Comparison of ENCODE assay signal across 14 cellular contexts in the genomic region with DNA sequence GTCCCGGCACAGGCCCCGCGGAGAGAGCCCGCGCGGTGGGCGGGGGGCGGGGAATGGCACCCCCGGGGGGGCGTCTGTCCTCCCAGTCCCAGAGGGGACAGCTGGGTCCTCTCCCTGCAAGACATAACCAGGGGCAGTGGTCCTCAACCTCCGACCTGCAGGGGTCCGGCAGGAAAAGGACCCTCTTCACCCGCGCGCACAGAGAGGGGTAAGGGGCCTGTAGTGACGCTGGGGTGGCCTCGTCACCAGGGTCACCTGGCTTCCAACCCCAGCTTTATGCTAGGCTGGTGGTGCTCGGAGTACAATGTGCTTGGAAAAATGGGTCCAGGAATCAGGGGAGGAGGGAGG. TPM values are rescaled to one million over a fixed set of nuclear protein-coding genes. Genes with fewer than 3 reads are reported as not detected.
DNase-seq lines count a peak whose midpoint lies in the region; ATAC-seq, FAIRE-seq and TF ChIP-seq lines count a peak whose summit lies in the region.
"Had no signal": no experiment of that assay in that cellular context is flagged by ENCODE, and none has a peak within 500 bp of the region (broad histone marks: within the 10 kb centered on the region; RNA-seq: fewer than 3 reads in every experiment).

No MANE protein-coding gene starts in this region.

- H3K9me3 ChIP-seq in K562 (replicated peaks; ENCODE audit: control insufficient read depth, insufficient read depth, low read depth, low read length) = no peaks in the 10 kb centered on the region
- H3K9me3 ChIP-seq in stomach = no peaks in the 10 kb centered on the region
- no peaks in the 10 kb centered on the region for H3K9me3 ChIP-seq in MM.1S (replicated peaks; ENCODE audit: insufficient read depth, low read length)

- H3K9me2 ChIP-seq in GM23338 (ENCODE audit: insufficient read depth) (no peaks in the 10 kb centered on the region), MM.1S (replicated peaks; ENCODE audit: insufficient read depth, low read length) (no peaks in the 10 kb centered on the region)

- peak overlapping the region; percentile 45 for H3K4me3 Mint-ChIP-seq in GM23338
- H3K4me3 Mint-ChIP-seq: CD4-positive, alpha-beta memory T cell had no signal

- intact Hi-C loops in K562 (cut with micrococcal nuclease) = no loop called here
- intact Hi-C loops in stomach (cut with DNase I; ENCODE audit: low total_unique reads) = no loop called here

- H2AFZ ChIP-seq in GM23338 (peak overlapping the region; percentile 90), K562 (ENCODE audit: low read depth, low read length) (no peak overlapping the region), MM.1S (ENCODE audit: low read length) (no peak overlapping the region)

- in situ Hi-C loops in K562 (cut with MboI) = no loop called here

- CTCF ChIA-PET in K562 (lab: Yijun Ruan, JAX; ENCODE audit: low intra/inter-chr PET ratio) = no interaction called here

- no TSS peak for BruUV-seq in K562 (replicated peaks; lab: Mats Ljungman, UMichigan)

- H3K4me1 Mint-ChIP-seq in GM23338 = no peaks in the 10 kb centered on the region; the same call in 2 of the 3 replicates

- H3K27me3 ChIP-seq in GM23338 (ENCODE audit: insufficient read depth) (peaks cover 62% of the 10 kb centered on the region), K562 (ENCODE audit: control insufficient read depth in 2 of 2, insufficient read depth in 2 of 2, low read length in 2 of 2) (peaks cover 18 to 56% of the 10 kb centered on the region in 2 experiments), stomach (peaks cover 0 to 88% (median 44%) of the 10 kb centered on the region in 3 donors), MM.1S (replicated peaks; ENCODE audit: insufficient read depth, low read length) (peaks cover 16% of the 10 kb centered on the region)

- peaks cover 43% of the 10 kb centered on the region for H3K27me3 Mint-ChIP-seq in GM23338 (ENCODE audit: insufficient read depth, low read depth, poor library complexity)

- DNase-seq in GM23338 (ENCODE audit: low spot score) (no peak), K562 (ENCODE audit: extremely low read depth in 1 of 4, low spot score in 3 of 4) (no peak), stomach (no peak), MM.1S (no peak), H54 (ENCODE audit: insufficient read length, low spot score) (no peak)
- DNase-seq in activated CD8-positive, alpha-beta memory T cell treated with anti-CD3 and anti-CD28 coated beads, Interleukin-2, amount 50 U/mL, for 48 hours = no peak
- DNase-seq: CD4-positive, alpha-beta memory T cell; kidney; NCI-H1105 treated with DMSO at 0.1 percent for 48 hours; SIG-M5; stimulated activated CD4-positive, alpha-beta T cell treated with anti-CD3 and anti-CD28 coated beads, Interleukin-12 subunit alpha, Interleukin-12 subunit beta, amount 100 ng/mL, for 4 hours had no signal

- no peak overlapping the region for H3K27ac Mint-ChIP-seq in GM23338
- H3K27ac Mint-ChIP-seq: CD4-positive, alpha-beta memory T cell; naive thymus-derived CD4-positive, alpha-beta T cell had no signal

- H3K36me3 ChIP-seq in GM23338 (ENCODE audit: insufficient read depth) (no peaks in the 10 kb centered on the region), K562 (ENCODE audit: control insufficient read depth, insufficient read depth, low read length) (no peaks in the 10 kb centered on the region), stomach (no peaks in the 10 kb centered on the region), MM.1S (replicated peaks; ENCODE audit: insufficient read depth, low read length) (no peaks in the 10 kb centered on the region)

- ATAC-seq in GM23338 (peak; percentile 6; the same call in 2 of the 3 replicates), K562 (no peak), GM21447 (IDR thresholded peaks at IDR 0.05; ENCODE audit: unreplicated experiment) (no peak)
- ATAC-seq: naive thymus-derived CD4-positive, alpha-beta T cell had no signal

- no peaks in the 10 kb centered on the region for H3F3A ChIP-seq in GM23338 (replicated peaks; ENCODE audit: low read depth)
- no peaks in the 10 kb centered on the region for H3F3A ChIP-seq in MM.1S (ENCODE audit: insufficient read depth, low read length)

- WGBS in K562 (ENCODE audit: insufficient coverage, low coverage, missing lambda C conversion rate) = 11% methylated on average over 7 of the region's 18 CpGs
- WGBS in stomach, 5 donors = 9 to 54% (median 17%) methylated on average over 7 to 18 of the region's 18 CpGs

- H3K9me3 Mint-ChIP-seq in GM23338 = no peaks in the 10 kb centered on the region; the same call in 2 of the 3 replicates
- H3K9me3 Mint-ChIP-seq: CD4-positive, alpha-beta memory T cell had no signal

- H4K20me1 ChIP-seq in GM23338 (replicated peaks; ENCODE audit: insufficient read depth) (no peaks in the 10 kb centered on the region), K562 (replicated peaks; ENCODE audit: control insufficient read depth, insufficient read depth, low read length) (0 out of 2 replicates have a peak, but pooled peaks cover 13% of the 10 kb centered on the region), MM.1S (ENCODE audit: insufficient read depth, low read length) (no peaks in the 10 kb centered on the region)

- no peaks in the 10 kb centered on the region for H3K36me3 Mint-ChIP-seq in GM23338 (ENCODE audit: low read depth)
- H3K36me3 Mint-ChIP-seq: CD4-positive, alpha-beta memory T cell had no signal

- TF ChIP-seq POLR2A in K562 (conservative IDR thresholded peaks at IDR 0.05) (no peak), stomach (IDR thresholded peaks at IDR 0.05) (no peak), H54 (IDR thresholded peaks at IDR 0.05; ENCODE audit: low read depth, low read length) (no peak)

- no peaks in the 10 kb centered on the region for H3K9me1 ChIP-seq in K562 (ENCODE audit: control insufficient read depth, insufficient read depth, low read length)

- TF ChIP-seq EP300 in K562 (IDR thresholded peaks at IDR 0.05; ENCODE audit: low read length) = no peak
- TF ChIP-seq EP300 in stomach (IDR thresholded peaks at IDR 0.05) = no peak

- H3K4me1 ChIP-seq in GM23338 (ENCODE audit: insufficient read depth) (peaks cover 7% of the 10 kb centered on the region; the same call in 1 of the 2 replicates), K562 (replicated peaks in 1 of 2; ENCODE audit: control insufficient read depth in 2 of 2, insufficient read depth in 2 of 2, low read length in 2 of 2) (peaks cover 2 to 17% of the 10 kb centered on the region in 2 experiments; a peak in 4 of 5 replicates), stomach (peaks cover 17 to 29% (median 24%) of the 10 kb centered on the region in 4 donors), MM.1S (ENCODE audit: low read length) (no peaks in the 10 kb centered on the region)

- H3K79me2 ChIP-seq in GM23338 (replicated peaks; ENCODE audit: insufficient read depth) (no peaks in the 10 kb centered on the region), K562 (ENCODE audit: control insufficient read depth, insufficient read depth, low read length) (no peaks in the 10 kb centered on the region), MM.1S (ENCODE audit: low read length) (no peaks in the 10 kb centered on the region)

- H3K4me3 ChIP-seq in GM23338 (peak overlapping the region; percentile 69), K562 (no peak overlapping the region), iPS-11a (ENCODE audit: low read depth, low read length) (peak overlapping the region; percentile 24), stomach (peak overlapping the region; percentile 35 to 49 (median 45)), MM.1S (ENCODE audit: low read length) (no peak overlapping the region)

- FAIRE-seq in K562 (lab: Jason Lieb, UNC) (no peak), H54 (lab: Jason Lieb, UNC) (no peak)
- FAIRE-seq: kidney had no signal

- TF ChIP-seq CTCF in GM23338 (conservative IDR thresholded peaks at IDR 0.05; ENCODE audit: low read depth in 2 of 2) (no peak), K562 (IDR thresholded peaks at IDR 0.05 in 2 of 3, conservative IDR thresholded peaks at IDR 0.05 in 1 of 3; ENCODE audit: insufficient read depth in 2 of 3, low read depth in 1 of 3, low read length in 3 of 3) (no peak), stomach (IDR thresholded peaks at IDR 0.05) (no peak), MM.1S (IDR thresholded peaks at IDR 0.05; ENCODE audit: low read length) (no peak)

- H3K9ac ChIP-seq in K562 (ENCODE audit: insufficient read depth in 1 of 2, low read depth in 2 of 2, low read length in 2 of 2) (no peak overlapping the region), MM.1S (ENCODE audit: low read length) (no peak overlapping the region)

- H3K4me2 ChIP-seq in GM23338 (peak overlapping the region; percentile 85), K562 (ENCODE audit: insufficient read depth, low read length) (no peak overlapping the region), MM.1S (ENCODE audit: low read depth, low read length) (no peak overlapping the region)

- TF ChIP-seq RAD21 in K562 (CRISPR knock-in tag; conservative IDR thresholded peaks at IDR 0.05 in 1 of 2, IDR thresholded peaks at IDR 0.05 in 1 of 2) = no peak

- H3K27ac ChIP-seq in GM23338 (ENCODE audit: low read depth) = no peak overlapping the region
- H3K27ac ChIP-seq in K562 (ENCODE audit: extremely low read depth, low read depth, low read length) = no peak overlapping the region
- peak overlapping the region in 1 of 5 donors; percentile 27 for H3K27ac ChIP-seq in stomach
- H3K27ac ChIP-seq in MM.1S (ENCODE audit: low read length) = no peak overlapping the region

- POLR2A ChIA-PET in K562 (lab: Yijun Ruan, JAX) = no interaction called here

RNA-seq across cellular contexts. Expression of gene LHX2, which starts 34.2 kb away (rescaled TPM):
- total RNA-seq in GM23338 (2014; rRNA removed; shearing (Covaris generic)) = 0.19 and 1.7 TPM in 2 replicates
- polyA plus RNA-seq in GM23338 (2016; fragmentation: Nextera tagmentation; extraction: Ambion mirVana) = 0.45 TPM in 1 of 2 replicates, not detected in the other
- not detected in 2 replicates for total RNA-seq in K562 (2011; cell fraction: chromatin; rRNA removed; ENCODE audit: low replicate concordance)
- total RNA-seq in K562 (2011; cell fraction: nucleolus; rRNA removed) = not detected in 2 replicates
- not detected in 2 replicates for total RNA-seq in K562 (2011; cell fraction: nucleoplasm; rRNA removed)
- not detected in 2 replicates for total RNA-seq in K562 (2014; rRNA removed)
- not detected in 2 replicates for total RNA-seq in K562 (2014; rRNA removed; fragmentation: Illumina TruSeq; extraction: Trizol)
- not detected in 2 replicates for total RNA-seq in K562 (2015; rRNA removed; fragmentation: Illumina TruSeq; extraction: Trizol)
- 0.07 TPM in 1 of 2 replicates, not detected in the other for total RNA-seq in K562 (2021)
- not detected in 2 replicates for polyA plus RNA-seq in K562 (2011; rRNA removed)
- not detected in 2 replicates for polyA plus RNA-seq in K562 (2011; cell fraction: cytosol; rRNA removed)
- polyA plus RNA-seq in K562 (2011; cell fraction: nucleus; rRNA removed) = not detected in 2 replicates
- polyA plus RNA-seq in K562 (2012) = 0.14 TPM in 1 of 2 replicates, not detected in the other
- polyA plus RNA-seq in K562 (2014; fragmentation: Illumina TruSeq; extraction: Trizol) = not detected in 2 replicates
- polyA plus RNA-seq in K562 (2014; fragmentation: Nextera tagmentation; extraction: Ambion mirVana) = not detected
- not detected in 2 replicates for polyA plus RNA-seq in K562 (2014; rRNA removed)
- not detected in 2 replicates for polyA minus RNA-seq in K562 (2011; rRNA and poly(A)+ RNA removed)
- not detected in 2 replicates for polyA minus RNA-seq in K562 (2011; cell fraction: cytosol; rRNA and poly(A)+ RNA removed)
- polyA minus RNA-seq in K562 (2011; cell fraction: nucleus; rRNA and poly(A)+ RNA removed) = not detected in 2 replicates
- total RNA-seq in stomach = under 1 TPM in 1 of 5 donors, not detected in 4; 0.18 TPM
- polyA plus RNA-seq in stomach = not detected
- total RNA-seq: CD4-positive, alpha-beta memory T cell; kidney; naive thymus-derived CD4-positive, alpha-beta T cell had no signal
- polyA plus RNA-seq: CD4-positive, alpha-beta memory T cell; naive thymus-derived CD4-positive, alpha-beta T cell had no signal

Comparison
In these comparisons a context has a peak if more than half of its experiments do, and no peak if none do; other contexts are left out.
1. H3K4me3 ChIP-seq: peak in GM23338 (single experiment), iPS-11a (single experiment) and stomach (4 of 4); none in K562 (single experiment) and MM.1S (single experiment).